Comparison of ENCODE assay signal across 15 cellular contexts in genomic region chr6:135832186-135832585, GRCh38. TPM values are rescaled to one million over a fixed set of nuclear protein-coding genes. Genes with fewer than 3 reads are reported as not detected.
A peak's percentile ranks its signal among the peaks of the same experiment; 100 is the strongest.
DNase-seq lines count a peak whose midpoint lies in the region; ATAC-seq and TF ChIP-seq lines count a peak whose summit lies in the region.
"Had no signal": no experiment of that assay in that cellular context is flagged by ENCODE, and none has a peak within 500 bp of the region (broad histone marks: within the 10 kb centered on the region; RNA-seq: fewer than 3 reads in every experiment).

No MANE protein-coding gene starts in this region.

- CTCF ChIA-PET in MCF 10A (lab: Yijun Ruan, JAX) (interaction anchor here (0.6 to 1.2 kb wide), 3 partner anchors 13 to 89 kb away, joined by 3 read pairs; no protein-coding TSS in a partner anchor), mammary epithelial cell (lab: Charles Lee; ENCODE audit: low non-redundant PET) (no interaction called here), PC-9 (lab: Charles Lee) (no interaction called here)

- intact Hi-C loops in MCF 10A (cut with micrococcal nuclease) (no loop called here), mammary epithelial cell (cut with micrococcal nuclease) (no loop called here), PC-9 (cut with micrococcal nuclease; ENCODE audit: unreplicated experiment) (no loop called here)

- no peaks in the 10 kb centered on the region for H3K9me3 Mint-ChIP-seq in MCF 10A (ENCODE audit: unreplicated experiment)
- H3K9me3 Mint-ChIP-seq: CD4-positive, CD25-positive, alpha-beta regulatory T cell; H9 had no signal

- H3K4me1 Mint-ChIP-seq in MCF 10A (ENCODE audit: insufficient read depth, unreplicated experiment): peaks cover 19% of the 10 kb centered on the region

- H4K20me1 ChIP-seq in mammary epithelial cell (ENCODE audit: insufficient read depth, low read length) (no peaks in the 10 kb centered on the region), PC-9 (ENCODE audit: insufficient read depth) (no peaks in the 10 kb centered on the region)
- H4K20me1 ChIP-seq: BLaER1 treated with 17β-estradiol and CSF1 and Interleukin-3, amounts not matched to agents 10 nM and 100 nM had no signal

- in situ Hi-C loops in mammary epithelial cell (cut with MboI; ENCODE audit: low sequenced_read_pairs in 2 of 2): no loop called here

- no peak for DNase-seq in MCF 10A (ENCODE audit: unreplicated experiment)
- no peak for DNase-seq in mammary epithelial cell
- DNase-seq in PC-9: no peak
- peak; percentile 56 for DNase-seq in islet precursor cell
- no peak for DNase-seq in epidermal melanocyte (ENCODE audit: insufficient read length, low spot score)
- DNase-seq: 8988T; CD4-positive, CD25-positive, alpha-beta regulatory T cell; DMS153; DMS79 treated with DMSO at 0.1 percent for 48 hours; EL; GOT3; H9 had no signal

- H3K36me3 Mint-ChIP-seq in MCF 10A (ENCODE audit: insufficient read depth, unreplicated experiment): no peaks in the 10 kb centered on the region
- H3K36me3 Mint-ChIP-seq: CD4-positive, CD25-positive, alpha-beta regulatory T cell had no signal

- H3K9me3 ChIP-seq in mammary epithelial cell (replicated peaks; ENCODE audit: insufficient read depth, low read length): no peaks in the 10 kb centered on the region
- no peaks in the 10 kb centered on the region for H3K9me3 ChIP-seq in PC-9 (ENCODE audit: insufficient read depth, low read depth)
- H3K9me3 ChIP-seq: BLaER1 treated with 17β-estradiol and CSF1 and Interleukin-3, amounts not matched to agents 10 nM and 100 nM had no signal

- H3K4me1 ChIP-seq in mammary epithelial cell (ENCODE audit: insufficient read depth, low read length) (no peaks in the 10 kb centered on the region), PC-9 (replicated peaks; ENCODE audit: insufficient read depth) (no peaks in the 10 kb centered on the region)
- H3K4me1 ChIP-seq: BLaER1 treated with 17β-estradiol and CSF1 and Interleukin-3, amounts not matched to agents 10 nM and 100 nM had no signal

- H3K9me2 ChIP-seq in PC-9 (ENCODE audit: insufficient read depth): 0 out of 2 replicates have a peak, but pooled peaks cover 3% of the 10 kb centered on the region

- BruUV-seq in MCF 10A (replicated peaks; lab: Mats Ljungman, UMichigan) (no TSS peak), mammary epithelial cell (replicated peaks; lab: Mats Ljungman, UMichigan) (no TSS peak), PC-9 (replicated peaks; lab: Mats Ljungman, UMichigan) (no TSS peak)

- no peaks in the 10 kb centered on the region for H3F3A ChIP-seq in PC-9 (ENCODE audit: insufficient read depth, low read depth)

- no peak overlapping the region for H3K27ac ChIP-seq in mammary epithelial cell (ENCODE audit: insufficient read depth, low read depth, low read length)
- H3K27ac ChIP-seq in PC-9: no peak overlapping the region
- H3K27ac ChIP-seq: BLaER1 treated with 17β-estradiol and CSF1 and Interleukin-3, amounts not matched to agents 10 nM and 100 nM had no signal

- dilution Hi-C loops in mammary epithelial cell (cut with HindIII; ENCODE audit: low sequenced_read_pairs): no loop called here

- no peak overlapping the region for H3K4me3 Mint-ChIP-seq in MCF 10A (ENCODE audit: unreplicated experiment)
- H3K4me3 Mint-ChIP-seq: CD4-positive, CD25-positive, alpha-beta regulatory T cell; H9 had no signal

- ATAC-seq in activated CD4-positive, CD25-positive, alpha-beta regulatory T cell treated with anti-CD3 and anti-CD28 coated beads, Interleukin-2, amount 50 U/mL, for 24 hours: no peak
- ATAC-seq in HG03135 (IDR thresholded peaks at IDR 0.05; ENCODE audit: unreplicated experiment): no peak

- H3K79me2 ChIP-seq in mammary epithelial cell (ENCODE audit: insufficient read depth, low read length) (no peaks in the 10 kb centered on the region), PC-9 (ENCODE audit: low read depth) (no peaks in the 10 kb centered on the region)

- H2AFZ ChIP-seq in mammary epithelial cell (ENCODE audit: low read depth, low read length) (no peak overlapping the region), PC-9 (peak overlapping the region; percentile 2; the same call in 1 of the 2 replicates)

- H3K36me3 ChIP-seq in mammary epithelial cell (ENCODE audit: insufficient read depth, low read length): no peaks in the 10 kb centered on the region
- no peaks in the 10 kb centered on the region for H3K36me3 ChIP-seq in PC-9 (ENCODE audit: low read depth)
- H3K36me3 ChIP-seq: BLaER1 treated with 17β-estradiol and CSF1 and Interleukin-3, amounts not matched to agents 10 nM and 100 nM had no signal

- H3K4me2 ChIP-seq in mammary epithelial cell (ENCODE audit: insufficient read depth, low read depth, low read length) (no peak overlapping the region), PC-9 (no peak overlapping the region)
- H3K4me2 ChIP-seq: BLaER1 treated with 17β-estradiol and CSF1 and Interleukin-3, amounts not matched to agents 10 nM and 100 nM had no signal

- no peaks in the 10 kb centered on the region for H3K27me3 Mint-ChIP-seq in MCF 10A (ENCODE audit: insufficient read depth, unreplicated experiment)

- no peak for TF ChIP-seq CTCF in MCF 10A (IDR thresholded peaks at IDR 0.05; ENCODE audit: unreplicated experiment)
- no peak for TF ChIP-seq CTCF in mammary epithelial cell (conservative IDR thresholded peaks at IDR 0.05 in 1 of 2, IDR thresholded peaks at IDR 0.05 in 1 of 2; ENCODE audit: extremely low read depth in 1 of 2, insufficient read depth in 1 of 2, low read depth in 1 of 2, low read length in 2 of 2)
- no peak for TF ChIP-seq CTCF in PC-9 (conservative IDR thresholded peaks at IDR 0.05)

- no peaks in the 10 kb centered on the region for H3K27me3 ChIP-seq in mammary epithelial cell (ENCODE audit: insufficient read depth, low read length)
- no peaks in the 10 kb centered on the region for H3K27me3 ChIP-seq in PC-9 (ENCODE audit: insufficient read depth, low read depth)

- H3K27ac Mint-ChIP-seq in MCF 10A (ENCODE audit: low read depth, unreplicated experiment): peak overlapping the region; percentile 53
- H3K27ac Mint-ChIP-seq: CD4-positive, CD25-positive, alpha-beta regulatory T cell; H9 had no signal

- 69% methylated on average over 2 of the region's 3 CpGs for WGBS in mammary epithelial cell (ENCODE audit: low coverage, missing lambda C conversion rate)

- POLR2A ChIA-PET in MCF 10A (lab: Yijun Ruan, JAX): interaction anchor here (2.7 kb wide), 1 partner anchor 21 kb away, joined by 10 read pairs; no protein-coding TSS in a partner anchor
- POLR2A ChIA-PET in PC-9 (lab: Charles Lee; ENCODE audit: unreplicated experiment): no interaction called here

- no peak overlapping the region for H3K9ac ChIP-seq in mammary epithelial cell (ENCODE audit: insufficient read depth, low read length)
- H3K9ac ChIP-seq: BLaER1 treated with 17β-estradiol and CSF1 and Interleukin-3, amounts not matched to agents 10 nM and 100 nM had no signal

- no peak overlapping the region for H3K4me3 ChIP-seq in mammary epithelial cell (replicated peaks in 1 of 3; ENCODE audit: insufficient read depth in 1 of 3, low read depth in 2 of 3, low read length in 3 of 3)
- H3K4me3 ChIP-seq in PC-9: no peak overlapping the region
- H3K4me3 ChIP-seq: BLaER1 treated with 17β-estradiol and CSF1 and Interleukin-3, amounts not matched to agents 10 nM and 100 nM had no signal

RNA-seq across cellular contexts. Expression of gene PDE7B, which starts 19.3 kb away (rescaled TPM):
- total RNA-seq in MCF 10A (2022) (0.42 and 1.4 TPM in 2 replicates), mammary epithelial cell (under 1 TPM in 1 of 2 donors, not detected in 1; 0.50 TPM), PC-9 (2021) (0.31 TPM in 1 of 2 replicates, not detected in the other)
- polyA plus RNA-seq in mammary epithelial cell: not detected
- polyA minus RNA-seq in mammary epithelial cell: not detected
- total RNA-seq: H9 had no signal
